Comparison of ENCODE assay signal across 8 cellular contexts in genomic region chr6:28673800-28674671, GRCh38.
DNase-seq lines count a peak whose midpoint lies in the region; ATAC-seq and TF ChIP-seq lines count a peak whose summit lies in the region.

No MANE protein-coding gene starts in this region.

- H4K20me1 ChIP-seq in OCI-LY7 (ENCODE audit: insufficient read depth, low read length) = no peaks in the 10 kb centered on the region

- TF ChIP-seq CTCF in WTC11 (IDR thresholded peaks at IDR 0.05) (no peak), parathyroid adenoma (IDR thresholded peaks at IDR 0.05) (no peak), OCI-LY7 (conservative IDR thresholded peaks at IDR 0.05; ENCODE audit: low read length) (no peak)

- no peaks in the 10 kb centered on the region for H3K27me3 ChIP-seq in parathyroid adenoma (ENCODE audit: control insufficient read depth, insufficient read depth, low read length)

- H3K4me2 ChIP-seq in parathyroid adenoma (ENCODE audit: low read length) (no peak overlapping the region), OCI-LY7 (ENCODE audit: low read length) (no peak overlapping the region)

- H3K4me1 ChIP-seq in parathyroid adenoma (no peaks in the 10 kb centered on the region), OCI-LY7 (ENCODE audit: insufficient read depth, low read length, poor library complexity, severe bottlenecking) (no peaks in the 10 kb centered on the region)

- peaks cover 25% of the 10 kb centered on the region for H3K27me3 Mint-ChIP-seq in WTC11 (ENCODE audit: low read depth)

- H3K9ac ChIP-seq in parathyroid adenoma = no peak overlapping the region

- H3K36me3 Mint-ChIP-seq in WTC11 = no peaks in the 10 kb centered on the region

- intact Hi-C loops in OCI-LY7 (cut with micrococcal nuclease; ENCODE audit: unreplicated experiment) = no loop called here

- H3K9me3 ChIP-seq in parathyroid adenoma (ENCODE audit: control insufficient read depth, low read length) = peaks cover 4% of the 10 kb centered on the region
- H3K9me3 ChIP-seq in OCI-LY7 (ENCODE audit: low read length) = no peaks in the 10 kb centered on the region

- H2AFZ ChIP-seq in parathyroid adenoma = peak overlapping the region; percentile 21
- no peak overlapping the region for H2AFZ ChIP-seq in OCI-LY7 (ENCODE audit: low read length)

- no peaks in the 10 kb centered on the region for H3K79me2 ChIP-seq in parathyroid adenoma
- H3K79me2 ChIP-seq in OCI-LY7 (ENCODE audit: insufficient read depth, low read depth, low read length) = no peaks in the 10 kb centered on the region

- CTCF ChIA-PET in WTC11 (lab: Charles Lee) (interaction anchor here (0.6 to 2.2 kb wide), 6 partner anchors 10 to 318 kb away, joined by 3 to 12 read pairs (median 4); no protein-coding TSS in a partner anchor), OCI-LY7 (lab: Charles Lee; ENCODE audit: unreplicated experiment) (no interaction called here)

- peaks cover 8% of the 10 kb centered on the region for H3K4me1 Mint-ChIP-seq in WTC11

- no peak overlapping the region for H3K27ac Mint-ChIP-seq in WTC11

- peak overlapping the region; percentile 87 for H3K4me3 Mint-ChIP-seq in WTC11

- H3K27ac ChIP-seq in epithelial cell of prostate (peak overlapping the region; percentile 38), parathyroid adenoma (no peak overlapping the region), OCI-LY7 (ENCODE audit: low read depth, low read length, poor library complexity, severe bottlenecking) (no peak overlapping the region)

- ATAC-seq in WTC11 (peak; percentile 85), GM21515 (IDR thresholded peaks at IDR 0.05; ENCODE audit: unreplicated experiment) (no peak)

- POLR2A ChIA-PET in WTC11 (lab: Charles Lee) (interaction anchor here (0.8 to 1.4 kb wide), 2 partner anchors 95 to 102 kb away, joined by 3 read pairs; no protein-coding TSS in a partner anchor), OCI-LY7 (lab: Charles Lee) (interaction anchor here (0.7 kb wide), 1 partner anchor 923 kb away, joined by 3 read pairs; no protein-coding TSS in a partner anchor)

- H3K36me3 ChIP-seq in parathyroid adenoma (ENCODE audit: control insufficient read depth, insufficient read depth, low read length) (no peaks in the 10 kb centered on the region), OCI-LY7 (ENCODE audit: insufficient read depth, low read length) (no peaks in the 10 kb centered on the region)

- H3K9me3 Mint-ChIP-seq in WTC11 = no peaks in the 10 kb centered on the region; the same call in 1 of the 2 replicates

- no peaks in the 10 kb centered on the region for H3K9me2 ChIP-seq in OCI-LY7 (ENCODE audit: insufficient read depth, low read length)

- H3K4me3 ChIP-seq in parathyroid adenoma (ENCODE audit: low read depth, low read length) = no peak overlapping the region
- H3K4me3 ChIP-seq in OCI-LY7 (ENCODE audit: low read depth, low read length, poor library complexity, severe bottlenecking) = no peak overlapping the region

- BruUV-seq in OCI-LY7 (replicated peaks; lab: Mats Ljungman, UMichigan) = no TSS peak

- DNase-seq in SIG-M5 treated with dmso at 0.1 percent for 504 hours (lab: John Stamatoyannopoulos, UW; ENCODE audit: unreplicated experiment) (peak; percentile 3), SIG-M5 (lab: John Stamatoyannopoulos, UW) (no peak), NCI-H1105 (lab: John Stamatoyannopoulos, UW) (peak; percentile 65), WTC11 (ENCODE audit: low spot score) (peak; percentile 67), epithelial cell of prostate (ENCODE audit: low read depth, low spot score) (no peak), OCI-LY7 (ENCODE audit: low spot score) (no peak)

TF ChIP-seq in WTC11, 78 proteins besides CTCF, POLR2A, EP300 and RAD21:
- TF ChIP-seq ZNF232 (CRISPR knock-in tag; IDR thresholded peaks at IDR 0.05) = peak; percentile 33; the same call in 1 of the 2 replicates
- peak; percentile 73 for TF ChIP-seq MAX (CRISPR knock-in tag; IDR thresholded peaks at IDR 0.05)
- 0 out of 2 replicates have a peak, but pooled peaks have one; percentile 44 for TF ChIP-seq ZNF396 (CRISPR knock-in tag; IDR thresholded peaks at IDR 0.05; ENCODE audit: borderline replicate concordance)
- no peak for TF ChIP-seq JUN (CRISPR knock-in tag; IDR thresholded peaks at IDR 0.05)
- no peak for TF ChIP-seq ELF4 (CRISPR knock-in tag; IDR thresholded peaks at IDR 0.05; ENCODE audit: low read depth)
- TF ChIP-seq GTF2I (CRISPR knock-in tag; conservative IDR thresholded peaks at IDR 0.05) = no peak
- TF ChIP-seq TEAD1 (CRISPR knock-in tag; IDR thresholded peaks at IDR 0.05) = peak; percentile 76; the same call in 1 of the 2 replicates
- 0 out of 2 replicates have a peak, but pooled peaks have one; percentile 30 for TF ChIP-seq SP1 (CRISPR knock-in tag; conservative IDR thresholded peaks at IDR 0.05)
- no peak for TF ChIP-seq TCF7 (CRISPR knock-in tag; IDR thresholded peaks at IDR 0.05; ENCODE audit: low read depth)
- 0 out of 2 replicates have a peak, but pooled peaks have one; percentile 42 for TF ChIP-seq ARID4B (CRISPR knock-in tag; IDR thresholded peaks at IDR 0.05; ENCODE audit: borderline replicate concordance)
- TF ChIP-seq NFE2L1 (CRISPR knock-in tag; IDR thresholded peaks at IDR 0.05) = 0 out of 2 replicates have a peak, but pooled peaks have one; percentile 52
- peak; percentile 68 for TF ChIP-seq HMGXB4 (CRISPR knock-in tag; IDR thresholded peaks at IDR 0.05)
- TF ChIP-seq SMAD3 (CRISPR knock-in tag; IDR thresholded peaks at IDR 0.05; ENCODE audit: borderline replicate concordance) = peak; percentile 23; the same call in 1 of the 2 replicates
TF ChIP-seq in WTC11: peak in this region for 9.

Comparison
In these comparisons a context has a peak if more than half of its experiments do, and no peak if none do; other contexts are left out.
1. DNase-seq: peak in SIG-M5 treated with dmso at 0.1 percent for 504 hours (single experiment), NCI-H1105 (single experiment) and WTC11 (single experiment); none in SIG-M5 (single experiment), epithelial cell of prostate (single experiment) and OCI-LY7 (single experiment).